Comparison of ENCODE assay signal across 8 cellular contexts in genomic region chr2:218405365-218406208, GRCh38. TPM values are rescaled to one million over a fixed set of nuclear protein-coding genes. Genes with fewer than 3 reads are reported as not detected.
A peak's percentile ranks its signal among the peaks of the same experiment; 100 is the strongest.
DNase-seq lines count a peak whose midpoint lies in the region; ATAC-seq lines count a peak whose summit lies in the region.

No MANE protein-coding gene starts in this region.

- peak overlapping the region; percentile 86 to 97 (median 92) for H3K27ac Mint-ChIP-seq in CD4-positive, CD25-positive, alpha-beta regulatory T cell
- H3K27ac Mint-ChIP-seq in natural killer cell treated with Interleukin-12 subunit alpha and Interleukin-12 subunit beta and Interleukin-15 and Interleukin-18, amount 100 ng/mL, for 72 hours, result peak overlapping the region; percentile 80 to 91

- peaks cover 11% of the 10 kb centered on the region for H3K36me3 Mint-ChIP-seq in CD4-positive, CD25-positive, alpha-beta regulatory T cell
- H3K36me3 Mint-ChIP-seq in natural killer cell treated with Interleukin-12 subunit alpha and Interleukin-12 subunit beta and Interleukin-15 and Interleukin-18, amount 100 ng/mL, for 72 hours, result no peaks in the 10 kb centered on the region

- peaks cover 61% of the 10 kb centered on the region for H3K4me1 ChIP-seq in CD4-positive, CD25-positive, alpha-beta regulatory T cell (ENCODE audit: control insufficient read depth, insufficient read depth, low read length, poor library complexity, severe bottlenecking)
- peaks cover 35 to 46% of the 10 kb centered on the region in 2 donors for H3K4me1 ChIP-seq in duodenal mucosa (ENCODE audit: control insufficient read depth in 1 of 2, insufficient read depth in 2 of 2, low read length in 2 of 2)

- in situ Hi-C loops in G401 (cut with HindIII; ENCODE audit: low sequenced_read_pairs), result no loop called here

- peaks cover 0 to 2% (median 0%) of the 10 kb centered on the region in 7 donors for H3K9me3 Mint-ChIP-seq in CD4-positive, CD25-positive, alpha-beta regulatory T cell
- no peaks in the 10 kb centered on the region for H3K9me3 Mint-ChIP-seq in natural killer cell treated with Interleukin-12 subunit alpha and Interleukin-12 subunit beta and Interleukin-15 and Interleukin-18, amount 100 ng/mL, for 72 hours

- peak overlapping the region; percentile 57 for H3K4me3 ChIP-seq in CD4-positive, CD25-positive, alpha-beta regulatory T cell (ENCODE audit: low read depth, low read length)
- peak overlapping the region; percentile 65 to 66 for H3K4me3 ChIP-seq in duodenal mucosa (ENCODE audit: low read depth in 1 of 2, low read length in 2 of 2)

- H3K4me1 Mint-ChIP-seq in CD4-positive, CD25-positive, alpha-beta regulatory T cell, result peaks cover 6 to 63% (median 36%) of the 10 kb centered on the region in 4 donors
- H3K4me1 Mint-ChIP-seq in natural killer cell treated with Interleukin-12 subunit alpha and Interleukin-12 subunit beta and Interleukin-15 and Interleukin-18, amount 100 ng/mL, for 72 hours (ENCODE audit: low read depth in 2 of 2), result peaks cover 44 to 45% of the 10 kb centered on the region in 2 donors

- H3K27ac ChIP-seq in CD4-positive, CD25-positive, alpha-beta regulatory T cell (ENCODE audit: insufficient read depth, low read length, poor library complexity, severe bottlenecking), result peak overlapping the region; percentile 84
- peak overlapping the region; percentile 90 for H3K27ac ChIP-seq in duodenal mucosa (ENCODE audit: low read depth, low read length)

- DNase-seq in CD4-positive, CD25-positive, alpha-beta regulatory T cell, result no peak
- DNase-seq in OCI-M1 (lab: John Stamatoyannopoulos, UW), result peak; percentile 66
- no peak for DNase-seq in natural killer cell treated with Interleukin-12 subunit alpha and Interleukin-12 subunit beta and Interleukin-15 and Interleukin-18, amount 100 ng/mL, for 72 hours (ENCODE audit: low spot score)
- no peak for DNase-seq in cerebellum (ENCODE audit: low spot score)
- DNase-seq in G401 (ENCODE audit: low spot score), result no peak
- no peak for DNase-seq in NCI-H345 treated with DMSO at 0.1 percent for 48 hours (lab: John Stamatoyannopoulos, UW; ENCODE audit: unreplicated experiment)

- no peaks in the 10 kb centered on the region for H3K27me3 ChIP-seq in CD4-positive, CD25-positive, alpha-beta regulatory T cell (ENCODE audit: control insufficient read depth, insufficient read depth, low read length)
- no peaks in the 10 kb centered on the region for H3K27me3 ChIP-seq in duodenal mucosa (ENCODE audit: control insufficient read depth in 1 of 2, insufficient read depth in 2 of 2, low read length in 2 of 2)

- peaks cover 17% of the 10 kb centered on the region for H3K36me3 ChIP-seq in CD4-positive, CD25-positive, alpha-beta regulatory T cell (ENCODE audit: control insufficient read depth, insufficient read depth, low read length)
- H3K36me3 ChIP-seq in duodenal mucosa (ENCODE audit: control insufficient read depth in 1 of 2, insufficient read depth in 2 of 2, low read length in 2 of 2), result peaks cover 19 to 39% of the 10 kb centered on the region in 2 donors

- ATAC-seq in CD4-positive, CD25-positive, alpha-beta regulatory T cell (ENCODE audit: low read depth in 2 of 2), result peak; percentile 2 to 13
- ATAC-seq in GM21825 (IDR thresholded peaks at IDR 0.05; ENCODE audit: unreplicated experiment), result peak; percentile 0
- ATAC-seq in natural killer cell treated with Interleukin-12 subunit alpha and Interleukin-12 subunit beta and Interleukin-15 and Interleukin-18, amount 100 ng/mL, for 72 hours, result peak in 1 of 2 donors; percentile 0

- H3K27me3 Mint-ChIP-seq in CD4-positive, CD25-positive, alpha-beta regulatory T cell, result no peaks in the 10 kb centered on the region
- no peaks in the 10 kb centered on the region for H3K27me3 Mint-ChIP-seq in natural killer cell treated with Interleukin-12 subunit alpha and Interleukin-12 subunit beta and Interleukin-15 and Interleukin-18, amount 100 ng/mL, for 72 hours

- H3K4me3 Mint-ChIP-seq in CD4-positive, CD25-positive, alpha-beta regulatory T cell, result peak overlapping the region; percentile 84 to 91 (median 89)
- peak overlapping the region; percentile 93 for H3K4me3 Mint-ChIP-seq in natural killer cell treated with Interleukin-12 subunit alpha and Interleukin-12 subunit beta and Interleukin-15 and Interleukin-18, amount 100 ng/mL, for 72 hours

- no peaks in the 10 kb centered on the region for H3K9me3 ChIP-seq in CD4-positive, CD25-positive, alpha-beta regulatory T cell (ENCODE audit: control insufficient read depth in 2 of 2, low read length in 2 of 2)
- no peaks in the 10 kb centered on the region for H3K9me3 ChIP-seq in duodenal mucosa (ENCODE audit: control insufficient read depth in 1 of 2, low read length in 2 of 2)

- H3K9ac ChIP-seq in duodenal mucosa (ENCODE audit: low read depth in 1 of 2, low read length in 2 of 2), result peak overlapping the region; percentile 51 to 60

RNA-seq across cellular contexts. Expression of gene CTDSP1, which starts 5.9 kb away (rescaled TPM):
- total RNA-seq in CD4-positive, CD25-positive, alpha-beta regulatory T cell, result 146 TPM
- polyA plus RNA-seq in CD4-positive, CD25-positive, alpha-beta regulatory T cell, result 10 to 100 TPM; 18.8 to 29.4 (median 25.0) TPM
- total RNA-seq in natural killer cell treated with Interleukin-12 subunit alpha and Interleukin-12 subunit beta and Interleukin-15 and Interleukin-18, amount 100 ng/mL, for 72 hours, result 100 to 1,000 TPM in 1 of 2 donors, 10 to 100 TPM in 1; 92.5 to 106 TPM
- 19.3 TPM for total RNA-seq in cerebellum
- total RNA-seq in G401 (2014; rRNA removed; shearing (Covaris generic)), result 68.2 and 86.5 TPM in 2 replicates

RNA-seq across cellular contexts. Expression of gene VIL1, which starts 13.3 kb away (rescaled TPM):
- 2.1 TPM for total RNA-seq in CD4-positive, CD25-positive, alpha-beta regulatory T cell
- polyA plus RNA-seq in CD4-positive, CD25-positive, alpha-beta regulatory T cell, result under 1 TPM in 3 of 4 donors, not detected in 1; 0.08 to 0.28 (median 0.09) TPM
- under 1 TPM in 1 of 2 donors, not detected in 1; 0.10 TPM for total RNA-seq in natural killer cell treated with Interleukin-12 subunit alpha and Interleukin-12 subunit beta and Interleukin-15 and Interleukin-18, amount 100 ng/mL, for 72 hours
- total RNA-seq in cerebellum, result 0.73 TPM
- total RNA-seq in G401 (2014; rRNA removed; shearing (Covaris generic)), result not detected in 2 replicates

RNA-seq across cellular contexts. Expression of gene SLC11A1, which starts 23.5 kb away (rescaled TPM):
- 0.54 TPM for total RNA-seq in CD4-positive, CD25-positive, alpha-beta regulatory T cell
- 1 to 10 TPM in 1 of 4 donors, under 1 TPM in 3; 0.47 to 1.4 (median 0.87) TPM for polyA plus RNA-seq in CD4-positive, CD25-positive, alpha-beta regulatory T cell
- under 1 TPM in 1 of 2 donors, not detected in 1; 0.11 TPM for total RNA-seq in natural killer cell treated with Interleukin-12 subunit alpha and Interleukin-12 subunit beta and Interleukin-15 and Interleukin-18, amount 100 ng/mL, for 72 hours
- total RNA-seq in cerebellum, result 1.5 TPM
- 0.12 and 0.27 TPM in 2 replicates for total RNA-seq in G401 (2014; rRNA removed; shearing (Covaris generic))

RNA-seq across cellular contexts. Expression of gene CATIP, which starts 48.9 kb away (rescaled TPM):
- total RNA-seq in CD4-positive, CD25-positive, alpha-beta regulatory T cell, result not detected
- not detected for polyA plus RNA-seq in CD4-positive, CD25-positive, alpha-beta regulatory T cell
- total RNA-seq in natural killer cell treated with Interleukin-12 subunit alpha and Interleukin-12 subunit beta and Interleukin-15 and Interleukin-18, amount 100 ng/mL, for 72 hours, result not detected
- total RNA-seq in cerebellum, result 1.2 TPM
- 0.25 and 2.7 TPM in 2 replicates for total RNA-seq in G401 (2014; rRNA removed; shearing (Covaris generic))
